ENCODE assay signal across 22 cellular contexts in the genomic region with DNA sequence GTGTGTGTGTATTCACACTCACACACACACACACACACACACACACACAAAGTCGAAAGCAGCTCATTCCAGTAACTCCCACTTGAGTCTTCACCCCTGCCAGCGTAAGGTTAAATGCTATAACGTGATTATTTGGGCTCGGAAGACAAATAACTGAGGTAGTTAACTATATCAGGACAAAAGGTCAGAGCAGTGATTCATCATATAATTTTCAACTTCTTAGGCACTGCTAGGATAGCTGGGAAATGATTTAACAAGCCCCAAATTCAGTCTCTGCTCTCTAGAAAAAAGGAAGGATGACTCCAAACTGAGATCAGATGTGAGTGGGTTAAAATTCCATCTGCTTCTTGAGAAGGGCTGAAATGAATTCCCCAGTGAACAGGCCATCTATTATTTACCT. TPM values are rescaled to one million over a fixed set of nuclear protein-coding genes. Genes with fewer than 3 reads are reported as not detected.
"Had no signal": no experiment of that assay in that cellular context is flagged by ENCODE, and none has a peak within 500 bp of the region (broad histone marks: within the 10 kb centered on the region; RNA-seq: fewer than 3 reads in every experiment).

No MANE protein-coding gene starts in this region.

- H3K27ac ChIP-seq: dorsolateral prefrontal cortex, esophagus muscularis mucosa, gastrocnemius medialis, neural progenitor cell, right atrium auricular region, spleen had no signal

- H3K9ac ChIP-seq: neural progenitor cell had no signal

- H3K27me3 ChIP-seq: esophagus muscularis mucosa, gastrocnemius medialis, neural progenitor cell, right atrium auricular region, spleen, tibial nerve had no signal

- DNase-seq: activated CD4-positive, alpha-beta memory T cell treated with anti-CD3 and anti-CD28 coated beads for 36 hours; activated CD4-positive, alpha-beta T cell treated with anti-CD3 and anti-CD28 coated beads for 1 hour; activated effector memory CD4-positive, alpha-beta T cell treated with anti-CD3 and anti-CD28 coated beads, Interleukin-2, amount 50 U/mL, for 16 hours; activated T-cell treated with anti-CD3 and anti-CD28 coated beads, Interleukin-2, amount 50 U/mL, for 4 hours; dorsolateral prefrontal cortex; gastrocnemius medialis; posterior cingulate gyrus; spleen; stimulated activated CD4-positive, alpha-beta T cell treated with anti-CD3 and anti-CD28 coated beads, Interleukin-1b, Interleukin-23, amount 100 ng/mL, for 48 hours; stimulated activated naive B cell treated with anti-CD40 and anti-IgM and Interleukin-4, amounts not matched to agents 10 μg/mL and 1 μg/mL and 100 μg/mL, for 72 hours had no signal

- H3K36me3 ChIP-seq: esophagus muscularis mucosa, gastrocnemius medialis, neural progenitor cell, right atrium auricular region, spleen, tibial nerve had no signal

- H3K9me3 ChIP-seq: esophagus muscularis mucosa, gastrocnemius medialis, right atrium auricular region, tibial nerve had no signal

- H3K4me2 ChIP-seq: neural progenitor cell had no signal

- H3K4me1 ChIP-seq: gastrocnemius medialis, neural progenitor cell, right atrium auricular region, spleen had no signal

- H2AFZ ChIP-seq: neural progenitor cell had no signal

- H3K4me3 ChIP-seq: dorsolateral prefrontal cortex, esophagus muscularis mucosa, gastrocnemius medialis, neural progenitor cell, right atrium auricular region, spleen, tibial nerve had no signal

RNA-seq across cellular contexts. Expression of gene HDGFL1, which starts 30.7 kb away (rescaled TPM):
- total RNA-seq: activated CD4-positive, alpha-beta memory T cell treated with anti-CD3 and anti-CD28 coated beads for 36 hours; activated naive CD4-positive, alpha-beta T cell treated with anti-CD3 and anti-CD28 coated beads, Interleukin-2, amount 50 U/mL, for 72 hours; activated T-cell treated with anti-CD3 and anti-CD28 coated beads, Interleukin-2, amount 50 U/mL, for 4 hours; bronchial epithelial cell; chondrocyte; esophagus muscularis mucosa; gastrocnemius medialis; kidney epithelial cell; liver; mesenteric fat pad; myocyte; right atrium auricular region; spleen; subcutaneous adipose tissue had no signal
- polyA plus RNA-seq: liver, spleen had no signal
